Comparison of ENCODE assay signal across 11 cellular contexts in genomic region chr10:101222683-101223273, GRCh38. TPM values are rescaled to one million over a fixed set of nuclear protein-coding genes. Genes with fewer than 3 reads are reported as not detected.
DNase-seq lines count a peak whose midpoint lies in the region; ATAC-seq and TF ChIP-seq lines count a peak whose summit lies in the region.
"Had no signal": no experiment of that assay in that cellular context is flagged by ENCODE, and none has a peak within 500 bp of the region (broad histone marks: within the 10 kb centered on the region; RNA-seq: fewer than 3 reads in every experiment).

No MANE protein-coding gene starts in this region.

- no peak overlapping the region for H3K27ac ChIP-seq in right atrium auricular region

- H3K4me3 ChIP-seq in WI38 (ENCODE audit: low read depth, low read length) (peak overlapping the region; percentile 37), right atrium auricular region (peak overlapping the region; percentile 29 to 42), skeletal muscle satellite cell (ENCODE audit: low read length) (peak overlapping the region; percentile 61)

- intact Hi-C loops in posterior vena cava (cut with DNase I): no loop called here

- H3K4me1 ChIP-seq in right atrium auricular region (peaks cover 0 to 57% of the 10 kb centered on the region in 2 donors), skeletal muscle satellite cell (ENCODE audit: control insufficient read depth, insufficient read depth, low read length) (peaks cover 19% of the 10 kb centered on the region)

- H3K9me3 ChIP-seq in right atrium auricular region (no peaks in the 10 kb centered on the region), skeletal muscle satellite cell (replicated peaks; ENCODE audit: low read length) (no peaks in the 10 kb centered on the region)

- H3K36me3 ChIP-seq in right atrium auricular region (no peaks in the 10 kb centered on the region), skeletal muscle satellite cell (ENCODE audit: insufficient read depth, low read length) (no peaks in the 10 kb centered on the region)

- TF ChIP-seq CTCF in WI38 (IDR thresholded peaks at IDR 0.05; ENCODE audit: low read depth, low read length) (no peak), right atrium auricular region (IDR thresholded peaks at IDR 0.05) (no peak)

- H3K27me3 ChIP-seq in right atrium auricular region (peaks cover 61 to 88% of the 10 kb centered on the region in 2 donors), skeletal muscle satellite cell (ENCODE audit: control insufficient read depth, insufficient read depth, low read length) (peaks cover 88% of the 10 kb centered on the region)

- ATAC-seq in HG02981 (IDR thresholded peaks at IDR 0.05; ENCODE audit: unreplicated experiment) (no peak), HG03139 (IDR thresholded peaks at IDR 0.05; ENCODE audit: unreplicated experiment) (no peak)

- DNase-seq in GM03348 (ENCODE audit: low spot score): peak; percentile 44
- no peak for DNase-seq in right atrium auricular region (ENCODE audit: low spot score)
- no peak for DNase-seq in NCI-H524 (lab: John Stamatoyannopoulos, UW)
- DNase-seq in posterior vena cava (ENCODE audit: low spot score): no peak
- DNase-seq: cerebellar nuclear complex, midbrain, NCI-H187 had no signal

- no peak overlapping the region for H3K9ac ChIP-seq in skeletal muscle satellite cell (ENCODE audit: low read depth, low read length)

- peak overlapping the region; percentile 68 for H3K4me2 ChIP-seq in skeletal muscle satellite cell (ENCODE audit: low read length)

RNA-seq across cellular contexts. Expression of gene LBX1, which starts 6.5 kb away (rescaled TPM):
- total RNA-seq in right atrium auricular region (not detected), posterior vena cava (not detected)
- total RNA-seq in skeletal muscle satellite cell (2012; rRNA removed): not detected in 2 replicates
